ENCODE assay signal across 15 cellular contexts in genomic region chr13:107770541-107770940, GRCh38.
"Had no signal": no experiment of that assay in that cellular context is flagged by ENCODE, and none has a peak within 500 bp of the region (broad histone marks: within the 10 kb centered on the region; RNA-seq: fewer than 3 reads in every experiment).

No MANE protein-coding gene starts in this region.

- H3K27me3 ChIP-seq: ovary, tibial artery, uterus had no signal

- H3K4me1 ChIP-seq: tibial artery, uterus had no signal

- ATAC-seq: left lobe of liver had no signal

- H3K27ac Mint-ChIP-seq: immature natural killer cell, nephron had no signal

- H3K36me3 Mint-ChIP-seq: brain, immature natural killer cell had no signal

- H3K9me3 ChIP-seq: ovary, uterus had no signal

- H3K4me1 Mint-ChIP-seq: central memory CD8-positive, alpha-beta T cell; immature natural killer cell; nephron had no signal

- H3K27ac ChIP-seq: ovary, skin epidermis, tibial artery, uterus had no signal

- H3K27me3 Mint-ChIP-seq: brain; central memory CD8-positive, alpha-beta T cell had no signal

- H3K36me3 ChIP-seq: ovary, tibial artery, uterus had no signal

- H3K4me3 ChIP-seq: ovary, skin epidermis, tibial artery, uterus had no signal

- DNase-seq: activated CD4-positive, alpha-beta T cell treated with anti-CD3 and anti-CD28 coated beads, Interleukin-2, amount 50 U/mL, for 4 hours; activated CD4-positive, CD25-positive, alpha-beta regulatory T cell treated with anti-CD3 and anti-CD28 coated beads, Interleukin-2, amount 50 U/mL, for 72 hours; activated naive CD4-positive, alpha-beta T cell treated with anti-CD3 and anti-CD28 coated beads, Interleukin-2, amount 50 U/mL, for 16 hours; activated T-cell treated with anti-CD3 and anti-CD28 coated beads, Interleukin-2, amount 50 U/mL, for 1 hour; amygdala; hypothalamus; immature natural killer cell; ovary; tibial artery; uterus had no signal

- H3K4me3 Mint-ChIP-seq: brain; central memory CD8-positive, alpha-beta T cell; immature natural killer cell; nephron had no signal
